27 cellular contexts compared by ENCODE assay signal in the genomic region with DNA sequence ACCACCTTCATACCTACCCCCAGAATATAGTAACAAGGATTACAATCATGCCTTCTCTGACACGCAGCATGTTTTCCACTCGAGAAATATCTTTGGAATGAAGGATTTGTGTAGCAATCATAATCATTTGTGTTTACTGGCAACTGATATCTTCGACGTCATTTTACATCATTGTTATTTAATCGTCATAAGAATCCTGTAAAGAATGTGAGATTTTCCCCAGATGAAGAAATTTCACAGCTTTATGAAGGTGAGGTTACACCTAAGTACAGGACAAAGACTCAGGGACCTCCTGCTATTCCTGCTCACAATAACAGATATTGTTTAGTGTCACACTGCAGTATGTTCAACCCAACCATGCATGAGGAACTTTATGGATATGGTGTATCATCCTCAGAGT.
"Had no signal": no experiment of that assay in that cellular context is flagged by ENCODE, and none has a peak within 500 bp of the region (broad histone marks: within the 10 kb centered on the region; RNA-seq: fewer than 3 reads in every experiment).

No MANE protein-coding gene starts in this region.

- H3K36me3 Mint-ChIP-seq: activated naive CD8-positive, alpha-beta T cell had no signal

- H3K27me3 ChIP-seq: brain microvascular endothelial cell, colonic mucosa, esophagus squamous epithelium had no signal

- H3K4me1 ChIP-seq: colonic mucosa had no signal

- ATAC-seq: activated CD4-positive, CD25-positive, alpha-beta regulatory T cell treated with anti-CD3 and anti-CD28 coated beads, Interleukin-2, amount 50 U/mL, for 24 hours; activated CD8-positive, alpha-beta T cell treated with anti-CD3 and anti-CD28 coated beads for 36 hours; activated T-cell treated with anti-CD3 and anti-CD28 coated beads, Interleukin-2, amount 50 U/mL, for 4 hours; activated T-helper 17 cell treated with anti-CD3 and anti-CD28 coated beads, Interleukin-2, amount 50 U/mL, for 72 hours had no signal

- DNase-seq: activated B cell treated with CpG ODN at 0.5 μM for 24 hours; activated CD4-positive, alpha-beta T cell treated with anti-CD3 and anti-CD28 coated beads for 48 hours; activated CD4-positive, alpha-beta T cell treated with anti-CD3 and anti-CD28 coated beads, Interleukin-2, amount 50 U/mL, for 1 hour; activated CD4-positive, alpha-beta T cell treated with anti-CD3 and anti-CD28 coated beads, Interleukin-2, amount 50 U/mL, for 48 hours; activated CD8-positive, alpha-beta memory T cell treated with anti-CD3 and anti-CD28 coated beads for 24 hours; activated CD8-positive, alpha-beta T cell treated with anti-CD3 and anti-CD28 coated beads for 36 hours; activated effector memory CD4-positive, alpha-beta T cell treated with Interleukin-2 at 50 U/mL for 16 hours; activated gamma-delta T cell treated with Interleukin-2 at 50 U/mL for 16 hours; activated naive CD4-positive, alpha-beta T cell treated with anti-CD3 and anti-CD28 coated beads, Interleukin-2, amount 50 U/mL, for 16 hours; activated naive CD4-positive, alpha-beta T cell treated with Interleukin-2 at 50 U/mL for 16 hours; activated T-cell treated with anti-CD3 and anti-CD28 coated beads, Interleukin-2, amount 50 U/mL, for 4 hours; amniotic stem cell; anterior cingulate cortex; brain microvascular endothelial cell; colonic mucosa; effector CD8-positive, alpha-beta T cell; esophagus squamous epithelium; foreskin fibroblast; head of caudate nucleus; T-helper 9 cell; WERI-Rb-1 had no signal

- H3K4me3 Mint-ChIP-seq: activated B cell treated with CpG ODN at 0.5 μM for 24 hours; activated CD8-positive, alpha-beta T cell treated with anti-CD3 and anti-CD28 coated beads for 36 hours; activated naive CD8-positive, alpha-beta T cell; activated T-cell treated with anti-CD3 and anti-CD28 coated beads, Interleukin-2, amount 50 U/mL, for 4 hours; activated T-helper 17 cell treated with anti-CD3 and anti-CD28 coated beads, Interleukin-2, amount 50 U/mL, for 72 hours; central memory CD8-positive, alpha-beta T cell; T-helper 1 cell treated with Interleukin-12 subunit alpha and Interleukin-12 subunit beta and Interleukin-4 antibody, amounts not matched to agents 30 μg/mL and 1 μg/mL, for 36 hours had no signal

- H3K27ac ChIP-seq: brain microvascular endothelial cell, colonic mucosa, epithelial cell of prostate, esophagus squamous epithelium, WERI-Rb-1 had no signal

- H3K4me1 Mint-ChIP-seq: activated B cell treated with CpG ODN at 0.5 μM for 24 hours; activated T-helper 17 cell treated with anti-CD3 and anti-CD28 coated beads, Interleukin-2, amount 50 U/mL, for 72 hours; central memory CD8-positive, alpha-beta T cell had no signal

- H3K9me3 Mint-ChIP-seq: activated B cell treated with CpG ODN at 0.5 μM for 24 hours; activated CD8-positive, alpha-beta T cell treated with anti-CD3 and anti-CD28 coated beads for 36 hours; activated T-cell treated with anti-CD3 and anti-CD28 coated beads, Interleukin-2, amount 50 U/mL, for 4 hours; activated T-helper 17 cell treated with anti-CD3 and anti-CD28 coated beads, Interleukin-2, amount 50 U/mL, for 72 hours; central memory CD8-positive, alpha-beta T cell; T-helper 1 cell treated with Interleukin-12 subunit alpha and Interleukin-12 subunit beta and Interleukin-4 antibody, amounts not matched to agents 30 μg/mL and 1 μg/mL, for 36 hours had no signal

- H3K4me3 ChIP-seq: colonic mucosa, esophagus squamous epithelium had no signal

- H3K9me3 ChIP-seq: colonic mucosa, esophagus squamous epithelium had no signal

- H3K27me3 Mint-ChIP-seq: activated B cell treated with CpG ODN at 0.5 μM for 24 hours had no signal

- H3K27ac Mint-ChIP-seq: activated B cell treated with CpG ODN at 0.5 μM for 24 hours; activated CD8-positive, alpha-beta T cell treated with anti-CD3 and anti-CD28 coated beads for 36 hours; activated naive CD8-positive, alpha-beta T cell; activated T-helper 17 cell treated with anti-CD3 and anti-CD28 coated beads, Interleukin-2, amount 50 U/mL, for 72 hours; T-helper 1 cell treated with Interleukin-12 subunit alpha and Interleukin-12 subunit beta and Interleukin-4 antibody, amounts not matched to agents 30 μg/mL and 1 μg/mL, for 36 hours had no signal

- H3K36me3 ChIP-seq: brain microvascular endothelial cell, colonic mucosa, esophagus squamous epithelium, WERI-Rb-1 had no signal
